Comparison of ENCODE assay signal across 7 cellular contexts in the genomic region with DNA sequence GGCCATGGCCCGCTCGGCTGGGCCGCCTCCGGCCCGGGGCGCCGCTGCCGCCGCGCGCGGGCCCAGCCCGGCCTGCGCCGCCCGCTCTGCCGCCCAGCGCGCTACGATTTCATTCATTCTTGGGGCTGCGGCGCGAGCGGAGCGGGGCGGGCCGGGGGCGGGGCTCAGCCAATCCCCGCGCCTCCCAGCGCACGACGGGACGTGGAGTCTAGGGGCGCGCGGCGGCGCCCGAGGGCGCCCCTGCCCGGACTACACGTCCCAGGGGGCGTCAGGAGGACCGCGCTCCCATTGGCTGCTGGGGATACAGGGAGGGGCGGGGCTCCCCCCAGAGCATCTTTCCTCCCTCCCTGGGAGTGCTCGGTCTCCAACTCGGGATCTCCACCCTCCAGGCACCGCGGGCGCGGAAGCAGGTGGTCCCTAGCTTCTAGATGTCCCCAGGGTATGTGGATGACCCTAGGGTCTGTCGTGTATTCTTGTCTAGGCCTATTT. TPM values are rescaled to one million over a fixed set of nuclear protein-coding genes. Genes with fewer than 3 reads are reported as not detected.
DNase-seq lines count a peak whose midpoint lies in the region; ATAC-seq and TF ChIP-seq lines count a peak whose summit lies in the region.

No MANE protein-coding gene starts in this region.

- TF ChIP-seq CTCF in endothelial cell (IDR thresholded peaks at IDR 0.05; ENCODE audit: unreplicated experiment) (no peak), natural killer cell (IDR thresholded peaks at IDR 0.05) (no peak), stomach (IDR thresholded peaks at IDR 0.05) (no peak)

- H3K27ac ChIP-seq in stomach, result no peak overlapping the region

- H3K4me1 ChIP-seq in stomach, result peaks cover 13 to 16% (median 16%) of the 10 kb centered on the region in 4 donors

- WGBS in stomach, 5 donors, result 0 to 2% (median 0%) methylated on average over 6 to 54 of the region's 54 CpGs

- H3K27me3 Mint-ChIP-seq in endothelial cell (ENCODE audit: unreplicated experiment) (peaks cover 15% of the 10 kb centered on the region), natural killer cell (ENCODE audit: low read depth in 2 of 2) (peaks cover 44 to 53% of the 10 kb centered on the region in 2 donors)

- peak overlapping the region in 3 of 4 donors; percentile 18 to 24 (median 23) for H3K4me3 ChIP-seq in stomach

- DNase-seq in NCI-H82 (lab: John Stamatoyannopoulos, UW) (peak; percentile 98), endothelial cell (ENCODE audit: low spot score) (peak; percentile 67), natural killer cell (no peak), stomach (peak; percentile 47)
- peak in 2 of 3 experiments; percentile 37 to 52 for DNase-seq in activated CD8-positive, alpha-beta memory T cell treated with anti-CD3 and anti-CD28 coated beads for 48 hours (ENCODE audit: low read depth in 2 of 3, low spot score in 2 of 3)

- intact Hi-C loops in natural killer cell (cut with micrococcal nuclease), result loop anchor here (10.0 kb wide), 1 partner anchor 325 kb away; a partner anchor contains a TSS
- intact Hi-C loops in stomach (cut with DNase I; ENCODE audit: low total_unique reads), result loop anchor here (5.0 kb wide), 1 partner anchor 98 kb away; no protein-coding TSS in a partner anchor

- no peak for TF ChIP-seq EP300 in stomach (IDR thresholded peaks at IDR 0.05)

- TF ChIP-seq POLR2A in stomach (IDR thresholded peaks at IDR 0.05), result no peak

- H3K27ac Mint-ChIP-seq in endothelial cell (ENCODE audit: unreplicated experiment) (no peak overlapping the region), natural killer cell (no peak overlapping the region)

- H3K9me3 Mint-ChIP-seq in endothelial cell (ENCODE audit: unreplicated experiment) (no peaks in the 10 kb centered on the region), natural killer cell (no peaks in the 10 kb centered on the region)

- peaks cover 30 to 100% (median 51%) of the 10 kb centered on the region in 3 donors for H3K27me3 ChIP-seq in stomach

- no peaks in the 10 kb centered on the region for H3K9me3 ChIP-seq in stomach

- no peaks in the 10 kb centered on the region for H3K36me3 ChIP-seq in stomach

- peak overlapping the region; percentile 86 for H3K4me3 Mint-ChIP-seq in endothelial cell (ENCODE audit: unreplicated experiment)
- H3K4me3 Mint-ChIP-seq in natural killer cell, result peak overlapping the region; percentile 13

- H3K36me3 Mint-ChIP-seq in endothelial cell (ENCODE audit: low read depth, unreplicated experiment) (peaks cover 3% of the 10 kb centered on the region), natural killer cell (no peaks in the 10 kb centered on the region)

- H3K4me1 Mint-ChIP-seq in endothelial cell (ENCODE audit: unreplicated experiment) (peaks cover 15% of the 10 kb centered on the region), natural killer cell (peaks cover 7 to 20% of the 10 kb centered on the region in 2 donors)

- ATAC-seq in GM18502 (IDR thresholded peaks at IDR 0.05; ENCODE audit: poor library complexity, unreplicated experiment) (peak; percentile 81), HG03342 (IDR thresholded peaks at IDR 0.05; ENCODE audit: unreplicated experiment) (peak; percentile 76), natural killer cell (peak; percentile 65 to 85 (median 67))

RNA-seq across cellular contexts. Expression of a gene that starts 5.6 kb away (rescaled TPM):
- total RNA-seq in endothelial cell (ENCODE audit: unreplicated experiment) (6.0 TPM), natural killer cell (not detected), stomach (not detected)
- polyA plus RNA-seq in stomach, result under 1 TPM in 2 of 3 donors, not detected in 1; 0.12 to 0.43 TPM

RNA-seq across cellular contexts. Expression of a gene that starts 26.5 kb away (rescaled TPM):
- total RNA-seq in endothelial cell (ENCODE audit: unreplicated experiment) (2.1 TPM), natural killer cell (1 to 10 TPM in 2 of 3 donors, not detected in 1; 1.1 to 1.6 TPM), stomach (100 to 1,000 TPM in 1 of 5 donors, 10 to 100 TPM in 3, 1 to 10 TPM in 1; 8.8 to 197 (median 31.6) TPM)
- 100 to 1,000 TPM in 1 of 3 donors, 10 to 100 TPM in 2; 53.2 to 138 (median 54.9) TPM for polyA plus RNA-seq in stomach

RNA-seq across cellular contexts. Expression of a gene that starts 34.7 kb away (rescaled TPM):
- total RNA-seq in endothelial cell (ENCODE audit: unreplicated experiment) (93.4 TPM), natural killer cell (10 to 100 TPM in 1 of 3 donors, 1 to 10 TPM in 2; 2.7 to 13.7 (median 6.9) TPM), stomach (1,000 to 10,000 TPM in 1 of 5 donors, 100 to 1,000 TPM in 2, 10 to 100 TPM in 2; 29.8 to 1,508 (median 255) TPM)
- 100 to 1,000 TPM in 2 of 3 donors, 10 to 100 TPM in 1; 54.5 to 255 (median 184) TPM for polyA plus RNA-seq in stomach
